ENCODE assay signal across 2 cellular contexts in the genomic region with DNA sequence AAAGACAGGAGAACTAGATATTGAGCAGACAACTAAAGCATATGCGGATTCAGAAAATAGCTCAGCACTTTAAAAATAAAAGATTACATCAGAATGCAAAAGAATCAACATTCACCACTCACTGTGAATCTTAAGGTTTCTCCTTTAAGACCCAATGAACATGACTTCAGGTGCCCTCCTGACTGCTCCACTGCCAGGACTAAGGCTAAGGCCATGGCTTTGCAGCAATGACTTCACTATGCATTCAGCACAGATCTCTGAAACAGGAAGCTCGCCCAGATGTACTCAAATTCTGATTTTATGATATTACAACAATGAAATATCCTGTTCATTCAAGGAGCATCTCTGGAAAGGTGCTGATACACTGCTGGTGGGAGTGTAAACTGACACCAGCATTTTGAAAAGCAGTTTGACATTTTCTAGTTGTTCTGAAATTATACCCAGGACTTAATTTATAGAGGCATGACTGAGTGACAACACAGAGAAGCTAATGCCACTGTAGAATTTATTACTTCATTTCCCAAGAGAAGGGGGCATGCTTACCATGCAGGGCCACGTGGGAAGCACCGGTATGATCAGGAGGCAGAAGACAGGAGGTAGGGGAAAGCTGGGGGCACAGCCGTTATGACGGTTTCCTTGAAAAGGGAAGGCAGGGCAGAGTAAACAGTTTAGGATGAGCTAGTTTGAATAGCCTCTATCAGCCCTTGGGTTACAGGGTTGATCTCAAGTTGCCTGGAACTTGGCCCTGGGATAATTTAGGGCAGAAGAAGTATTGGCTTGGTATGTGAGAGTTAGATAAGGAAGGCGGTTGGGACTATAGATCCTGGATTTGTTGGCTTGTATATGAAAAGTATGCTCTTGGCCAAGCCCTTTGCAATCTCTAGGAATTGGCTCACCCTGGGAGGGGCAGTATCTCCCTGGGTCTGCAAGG.
TF ChIP-seq lines count a peak whose summit lies in the region.

No MANE protein-coding gene starts in this region.

TF ChIP-seq in HEK293, 187 proteins besides CTCF, POLR2A, EP300 and RAD21:
- TF ChIP-seq PRDM2 (tag by site-specific recombination; IDR thresholded peaks at IDR 0.05; ENCODE audit: borderline replicate concordance) (no peak), ZNF221 (tag by site-specific recombination; IDR thresholded peaks at IDR 0.05; ENCODE audit: borderline replicate concordance) (no peak), ZNF16 (tag by site-specific recombination; IDR thresholded peaks at IDR 0.05; ENCODE audit: low read depth) (no peak), ZNF677 (tag by site-specific recombination; IDR thresholded peaks at IDR 0.05) (no peak), KLF10 (tag by site-specific recombination; IDR thresholded peaks at IDR 0.05) (no peak), SP7 (tag by site-specific recombination; IDR thresholded peaks at IDR 0.05) (0 out of 2 replicates have a peak, but pooled peaks have one; percentile 33), ZNF626 (tag by site-specific recombination; IDR thresholded peaks at IDR 0.05) (no peak), GFI1B (tag by site-specific recombination; IDR thresholded peaks at IDR 0.05) (no peak)

TF ChIP-seq in K562, 482 proteins besides CTCF, POLR2A, EP300 and RAD21 (continues in another document):
- TF ChIP-seq MEIS2 (IDR thresholded peaks at IDR 0.05; ENCODE audit: partially characterized antibody) (peak; percentile 71), TAL1 (IDR thresholded peaks at IDR 0.05) (peak; percentile 70), NCOR1 (IDR thresholded peaks at IDR 0.05) (peak; percentile 54; the same call in 1 of the 2 replicates), CBFA2T3 (IDR thresholded peaks at IDR 0.05) (peak; percentile 82), MTA3 (IDR thresholded peaks at IDR 0.05; ENCODE audit: borderline replicate concordance) (no peak), CC2D1A (IDR thresholded peaks at IDR 0.05) (0 out of 2 replicates have a peak, but pooled peaks have one; percentile 14), HMBOX1 (IDR thresholded peaks at IDR 0.05) (peak; percentile 93), ZBTB1 (CRISPR knock-in tag; IDR thresholded peaks at IDR 0.05; ENCODE audit: borderline replicate concordance, low read depth) (no peak), BRD4 (IDR thresholded peaks at IDR 0.05) (no peak), ZBTB17 (CRISPR knock-in tag; IDR thresholded peaks at IDR 0.05) (no peak), ARID1B (IDR thresholded peaks at IDR 0.05) (peak; percentile 79), KLF6 (CRISPR knock-in tag; IDR thresholded peaks at IDR 0.05; ENCODE audit: borderline replicate concordance) (no peak), ZNF24 (IDR thresholded peaks at IDR 0.05) (no peak), CBX2 (IDR thresholded peaks at IDR 0.05; ENCODE audit: insufficient read depth, low read length, poor library complexity, severe bottlenecking) (no peak), NFIC (IDR thresholded peaks at IDR 0.05) (peak; percentile 36; the same call in 1 of the 2 replicates), SMARCE1 (IDR thresholded peaks at IDR 0.05) (peak; percentile 20; the same call in 1 of the 2 replicates), MYC (IDR thresholded peaks at IDR 0.05; ENCODE audit: low read depth, low read length) (no peak), MYC (CRISPR knock-in tag; IDR thresholded peaks at IDR 0.05; ENCODE audit: borderline replicate concordance, low read depth) (no peak), ETV1 (tag; conservative IDR thresholded peaks at IDR 0.05; ENCODE audit: low read depth) (no peak), CTBP1 (IDR thresholded peaks at IDR 0.05; ENCODE audit: borderline replicate concordance) (peak; percentile 27; the same call in 1 of the 2 replicates), TFAP4 (CRISPR knock-in tag; IDR thresholded peaks at IDR 0.05; ENCODE audit: borderline replicate concordance) (no peak), HSF4 (CRISPR knock-in tag; IDR thresholded peaks at IDR 0.05; ENCODE audit: borderline replicate concordance) (no peak), STAT6 (CRISPR knock-in tag; IDR thresholded peaks at IDR 0.05) (no peak), KAT2B (IDR thresholded peaks at IDR 0.05; ENCODE audit: low read depth, low read length) (no peak), ZNF263 (CRISPR knock-in tag; IDR thresholded peaks at IDR 0.05; ENCODE audit: borderline replicate concordance) (peak; percentile 34; the same call in 1 of the 2 replicates), ATF7 (IDR thresholded peaks at IDR 0.05) (0 out of 2 replicates have a peak, but pooled peaks have one; percentile 3), NR3C1 (CRISPR knock-in tag; IDR thresholded peaks at IDR 0.05) (no peak), TCF3 (CRISPR knock-in tag; IDR thresholded peaks at IDR 0.05) (peak; percentile 77), CBFA2T2 (conservative IDR thresholded peaks at IDR 0.05) (peak; percentile 72), ZNF76 (CRISPR knock-in tag; IDR thresholded peaks at IDR 0.05; ENCODE audit: borderline replicate concordance) (no peak), FOXM1 (IDR thresholded peaks at IDR 0.05; ENCODE audit: low read depth) (peak; percentile 54; the same call in 1 of the 2 replicates), FOXM1 (CRISPR knock-in tag; IDR thresholded peaks at IDR 0.05; ENCODE audit: low read depth) (no peak), JUND (IDR thresholded peaks at IDR 0.05; ENCODE audit: borderline replicate concordance, low read depth, low read length) (no peak), JUND (tag; IDR thresholded peaks at IDR 0.05; ENCODE audit: borderline replicate concordance, low read depth, low read length) (peak; percentile 17; the same call in 1 of the 3 replicates), FOXO4 (CRISPR knock-in tag; IDR thresholded peaks at IDR 0.05) (no peak), ETV5 (CRISPR knock-in tag; IDR thresholded peaks at IDR 0.05; ENCODE audit: low read depth) (peak; percentile 42; the same call in 1 of the 2 replicates), PKNOX1 (IDR thresholded peaks at IDR 0.05) (peak; percentile 23; the same call in 1 of the 2 replicates), TEAD4 (IDR thresholded peaks at IDR 0.05; ENCODE audit: low read length) (peak; percentile 78), TEAD4 (CRISPR knock-in tag; IDR thresholded peaks at IDR 0.05; ENCODE audit: borderline replicate concordance) (no peak), ZNF589 (CRISPR knock-in tag; IDR thresholded peaks at IDR 0.05; ENCODE audit: low read depth) (0 out of 2 replicates have a peak, but pooled peaks have one; percentile 16), RBM22 (IDR thresholded peaks at IDR 0.05; ENCODE audit: low read depth, low read length, poor library complexity, severe bottlenecking) (no peak), KDM1A (IDR thresholded peaks at IDR 0.05) (0 out of 4 replicates have a peak, but pooled peaks of 1 of the 2 experiments have one; percentile 22)
- TF ChIP-seq, protein P1, sequence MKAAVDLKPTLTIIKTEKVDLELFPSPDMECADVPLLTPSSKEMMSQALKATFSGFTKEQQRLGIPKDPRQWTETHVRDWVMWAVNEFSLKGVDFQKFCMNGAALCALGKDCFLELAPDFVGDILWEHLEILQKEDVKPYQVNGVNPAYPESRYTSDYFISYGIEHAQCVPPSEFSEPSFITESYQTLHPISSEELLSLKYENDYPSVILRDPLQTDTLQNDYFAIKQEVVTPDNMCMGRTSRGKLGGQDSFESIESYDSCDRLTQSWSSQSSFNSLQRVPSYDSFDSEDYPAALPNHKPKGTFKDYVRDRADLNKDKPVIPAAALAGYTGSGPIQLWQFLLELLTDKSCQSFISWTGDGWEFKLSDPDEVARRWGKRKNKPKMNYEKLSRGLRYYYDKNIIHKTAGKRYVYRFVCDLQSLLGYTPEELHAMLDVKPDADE (conservative IDR thresholded peaks at IDR 0.05; ENCODE audit: control insufficient read depth, low read depth, low read length) = no peak
- TF ChIP-seq, protein P2, sequence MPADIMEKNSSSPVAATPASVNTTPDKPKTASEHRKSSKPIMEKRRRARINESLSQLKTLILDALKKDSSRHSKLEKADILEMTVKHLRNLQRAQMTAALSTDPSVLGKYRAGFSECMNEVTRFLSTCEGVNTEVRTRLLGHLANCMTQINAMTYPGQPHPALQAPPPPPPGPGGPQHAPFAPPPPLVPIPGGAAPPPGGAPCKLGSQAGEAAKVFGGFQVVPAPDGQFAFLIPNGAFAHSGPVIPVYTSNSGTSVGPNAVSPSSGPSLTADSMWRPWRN (IDR thresholded peaks at IDR 0.05; ENCODE audit: low read depth) = no peak
- TF ChIP-seq, protein P3, sequence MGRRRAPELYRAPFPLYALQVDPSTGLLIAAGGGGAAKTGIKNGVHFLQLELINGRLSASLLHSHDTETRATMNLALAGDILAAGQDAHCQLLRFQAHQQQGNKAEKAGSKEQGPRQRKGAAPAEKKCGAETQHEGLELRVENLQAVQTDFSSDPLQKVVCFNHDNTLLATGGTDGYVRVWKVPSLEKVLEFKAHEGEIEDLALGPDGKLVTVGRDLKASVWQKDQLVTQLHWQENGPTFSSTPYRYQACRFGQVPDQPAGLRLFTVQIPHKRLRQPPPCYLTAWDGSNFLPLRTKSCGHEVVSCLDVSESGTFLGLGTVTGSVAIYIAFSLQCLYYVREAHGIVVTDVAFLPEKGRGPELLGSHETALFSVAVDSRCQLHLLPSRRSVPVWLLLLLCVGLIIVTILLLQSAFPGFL (CRISPR knock-in tag; IDR thresholded peaks at IDR 0.05) = no peak
- TF ChIP-seq, protein P4, sequence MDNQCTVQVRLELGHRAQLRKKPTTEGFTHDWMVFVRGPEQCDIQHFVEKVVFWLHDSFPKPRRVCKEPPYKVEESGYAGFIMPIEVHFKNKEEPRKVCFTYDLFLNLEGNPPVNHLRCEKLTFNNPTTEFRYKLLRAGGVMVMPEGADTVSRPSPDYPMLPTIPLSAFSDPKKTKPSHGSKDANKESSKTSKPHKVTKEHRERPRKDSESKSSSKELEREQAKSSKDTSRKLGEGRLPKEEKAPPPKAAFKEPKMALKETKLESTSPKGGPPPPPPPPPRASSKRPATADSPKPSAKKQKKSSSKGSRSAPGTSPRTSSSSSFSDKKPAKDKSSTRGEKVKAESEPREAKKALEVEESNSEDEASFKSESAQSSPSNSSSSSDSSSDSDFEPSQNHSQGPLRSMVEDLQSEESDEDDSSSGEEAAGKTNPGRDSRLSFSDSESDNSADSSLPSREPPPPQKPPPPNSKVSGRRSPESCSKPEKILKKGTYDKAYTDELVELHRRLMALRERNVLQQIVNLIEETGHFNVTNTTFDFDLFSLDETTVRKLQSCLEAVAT (IDR thresholded peaks at IDR 0.05) = no peak
